Comparison of ENCODE assay signal across 8 cellular contexts in the genomic region with DNA sequence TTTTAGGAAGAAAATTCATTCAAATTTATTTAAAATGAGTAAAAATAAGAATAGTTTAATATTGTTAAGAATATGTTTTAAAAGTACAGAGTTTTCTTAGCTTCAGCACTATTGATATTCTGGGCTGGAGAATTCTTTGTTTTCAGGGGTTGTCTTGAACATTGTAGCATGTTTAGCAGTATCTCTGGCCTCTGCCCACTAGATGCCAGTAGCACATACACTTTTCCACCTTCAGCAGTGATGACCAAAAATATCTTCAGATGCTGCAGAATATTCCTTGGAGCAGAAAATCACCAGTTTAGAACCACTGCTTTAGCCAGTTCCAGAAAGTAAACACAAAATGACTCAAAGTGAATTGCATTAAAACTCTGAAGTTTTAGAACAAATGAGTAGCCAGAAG. TPM values are rescaled to one million over a fixed set of nuclear protein-coding genes. Genes with fewer than 3 reads are reported as not detected.
DNase-seq lines count a peak whose midpoint lies in the region; ATAC-seq and TF ChIP-seq lines count a peak whose summit lies in the region.

No MANE protein-coding gene starts in this region.

- H3K4me3 ChIP-seq in LNCaP clone FGC (ENCODE audit: low read depth, low read length) (no peak overlapping the region), body of pancreas (no peak overlapping the region), left lung (no peak overlapping the region)

- H3K27me3 ChIP-seq in body of pancreas: no peaks in the 10 kb centered on the region
- no peaks in the 10 kb centered on the region for H3K27me3 ChIP-seq in left lung

- H3K36me3 ChIP-seq in body of pancreas (replicated peaks in 1 of 2; ENCODE audit: insufficient read depth in 1 of 2, low read depth in 2 of 2) (no peaks in the 10 kb centered on the region), left lung (peaks cover 0 to 4% of the 10 kb centered on the region in 2 donors)

- intact Hi-C loops in body of pancreas (cut with DNase I): no loop called here
- intact Hi-C loops in left lung (cut with DNase I): no loop called here

- ATAC-seq in body of pancreas: no peak
- ATAC-seq in left lung: peak; percentile 48
- ATAC-seq in HG03025 (IDR thresholded peaks at IDR 0.05; ENCODE audit: low FRiP score, unreplicated experiment): no peak

- no peak for TF ChIP-seq POLR2A in body of pancreas (IDR thresholded peaks at IDR 0.05)

- H3K4me1 ChIP-seq in body of pancreas (no peaks in the 10 kb centered on the region), left lung (no peaks in the 10 kb centered on the region)

- TF ChIP-seq CTCF in LNCaP clone FGC (IDR thresholded peaks at IDR 0.05; ENCODE audit: control insufficient read depth, extremely low read depth, insufficient read depth): peak; percentile 79
- peak in 5 of 7 experiments; percentile 17 to 40 (median 26) for TF ChIP-seq CTCF in body of pancreas (IDR thresholded peaks at IDR 0.05)
- TF ChIP-seq CTCF in left lung (IDR thresholded peaks at IDR 0.05): no peak

- H3K27ac ChIP-seq in body of pancreas: no peak overlapping the region
- H3K27ac ChIP-seq in left lung: no peak overlapping the region

- DNase-seq in EH (ENCODE audit: low read depth) (peak; percentile 53), LNCaP clone FGC (ENCODE audit: low read depth) (no peak), body of pancreas (no peak), left lung (no peak), NCI-H345 (lab: John Stamatoyannopoulos, UW) (no peak), NCI-H510A treated with DMSO at 0.1 percent for 48 hours (lab: John Stamatoyannopoulos, UW) (no peak)
- DNase-seq in stimulated activated CD8-positive, alpha-beta memory T cell treated with anti-CD3 and anti-CD28 coated beads, Interleukin-4, amount 100 ng/mL, for 48 hours: no peak

- H3K9me3 ChIP-seq in body of pancreas (no peaks in the 10 kb centered on the region), left lung (no peaks in the 10 kb centered on the region)

RNA-seq across cellular contexts. Expression of gene SDHAF4, which starts 19.4 kb away (rescaled TPM):
- total RNA-seq in body of pancreas (1 to 10 TPM; 3.0 to 7.3 TPM), left lung (10 to 100 TPM in 1 of 2 donors, 1 to 10 TPM in 1; 9.5 to 11.3 TPM)

Comparison
In these comparisons a context has a peak if more than half of its experiments do, and no peak if none do; other contexts are left out.
1. CTCF ChIP-seq: peak in LNCaP clone FGC (single experiment) and body of pancreas (5 of 7); none in left lung (0 of 2).